28 cellular contexts compared by ENCODE assay signal in genomic region chr2:104179644-104180043, GRCh38.
"Had no signal": no experiment of that assay in that cellular context is flagged by ENCODE, and none has a peak within 500 bp of the region (broad histone marks: within the 10 kb centered on the region; RNA-seq: fewer than 3 reads in every experiment).

No MANE protein-coding gene starts in this region.

- DNase-seq: colonic mucosa; cortex of kidney; dermis blood vessel endothelial cell; dorsolateral prefrontal cortex; effector CD4-positive, alpha-beta T cell; effector CD8-positive, alpha-beta T cell; effector memory CD4-positive, alpha-beta T cell; effector memory CD8-positive, alpha-beta T cell; endodermal cell; erythroblast; esophagus squamous epithelium; foreskin fibroblast; foreskin keratinocyte; foreskin melanocyte; gastrocnemius medialis; glutamatergic neuron; head of caudate nucleus; heart left ventricle; heart right ventricle had no signal

- FAIRE-seq: colon, endometrium, endothelial cell of umbilical vein, frontal cortex had no signal

- ATAC-seq: effector memory CD8-positive, alpha-beta T cell; esophagus mucosa; foreskin keratinocyte; gastrocnemius medialis; gastroesophageal sphincter; heart left ventricle; heart right ventricle had no signal

- H3K27ac ChIP-seq: colonic mucosa, coronary artery, dorsolateral prefrontal cortex, epithelial cell of prostate, esophagus muscularis mucosa, esophagus squamous epithelium, foreskin keratinocyte, gastrocnemius medialis, gastroesophageal sphincter, heart left ventricle, heart right ventricle had no signal

- H3K27me3 ChIP-seq: colonic mucosa, dorsolateral prefrontal cortex, esophagus muscularis mucosa, esophagus squamous epithelium, foreskin keratinocyte, gastrocnemius medialis, gastroesophageal sphincter, heart left ventricle, heart right ventricle had no signal

- H3K9me3 ChIP-seq: colonic mucosa, gastrocnemius medialis had no signal

- H3K4me1 ChIP-seq: colonic mucosa, esophagus muscularis mucosa, esophagus squamous epithelium, foreskin keratinocyte, gastrocnemius medialis, gastroesophageal sphincter, heart left ventricle, heart right ventricle had no signal

- H3K36me3 ChIP-seq: colonic mucosa, esophagus muscularis mucosa, esophagus squamous epithelium, gastrocnemius medialis, gastroesophageal sphincter, heart left ventricle, heart right ventricle had no signal

- H3K4me3 ChIP-seq: colonic mucosa, coronary artery, dorsolateral prefrontal cortex, esophagus muscularis mucosa, esophagus squamous epithelium, gastrocnemius medialis, gastroesophageal sphincter, heart left ventricle, heart right ventricle had no signal
